ENCODE assay signal across 8 cellular contexts in genomic region chr7:44213872-44214595, GRCh38. TPM values are rescaled to one million over a fixed set of nuclear protein-coding genes. Genes with fewer than 3 reads are reported as not detected.
A peak's percentile ranks its signal among the peaks of the same experiment; 100 is the strongest.
DNase-seq lines count a peak whose midpoint lies in the region; ATAC-seq and TF ChIP-seq lines count a peak whose summit lies in the region.

No MANE protein-coding gene starts in this region.

- H3K4me2 ChIP-seq in SU-DHL-6 (ENCODE audit: low read depth, low read length, poor library complexity, severe bottlenecking), result no peak overlapping the region
- H3K4me2 ChIP-seq in smooth muscle cell, result no peak overlapping the region

- H3K79me2 ChIP-seq in SU-DHL-6 (ENCODE audit: insufficient read depth, low read length) (no peaks in the 10 kb centered on the region), smooth muscle cell (ENCODE audit: low read depth) (no peaks in the 10 kb centered on the region)

- H4K20me1 ChIP-seq in SU-DHL-6 (ENCODE audit: low read depth, low read length), result no peaks in the 10 kb centered on the region
- peaks cover 22% of the 10 kb centered on the region for H4K20me1 ChIP-seq in smooth muscle cell (ENCODE audit: low read depth)

- H3K9me2 ChIP-seq in SU-DHL-6 (replicated peaks; ENCODE audit: insufficient read depth, low read length), result no peaks in the 10 kb centered on the region

- peaks cover 10% of the 10 kb centered on the region for H3K4me1 Mint-ChIP-seq in activated CD8-positive, alpha-beta memory T cell treated with anti-CD3 and anti-CD28 coated beads, Interleukin-2, amount 10 ng/mL, durations not matched to agents 7 days and 5 days
- no peaks in the 10 kb centered on the region for H3K4me1 Mint-ChIP-seq in activated T-helper 2 cell treated with anti-CD3 and anti-CD28 coated beads, Interferon-gamma antibody, Interleukin-2, Interleukin-4, amounts not matched to agents 10 μg/mL and 5 μg/mL and 100 μg/mL, durations not matched to agents 14 hours and 24 hours and 36 hours (ENCODE audit: low read depth)

- no peaks in the 10 kb centered on the region for H3F3A ChIP-seq in SU-DHL-6 (ENCODE audit: insufficient read depth)
- H3F3A ChIP-seq in smooth muscle cell (ENCODE audit: low read depth), result no peaks in the 10 kb centered on the region

- H3K27me3 ChIP-seq in SU-DHL-6 (ENCODE audit: low read length), result no peaks in the 10 kb centered on the region
- no peaks in the 10 kb centered on the region for H3K27me3 ChIP-seq in cardiac muscle cell
- H3K27me3 ChIP-seq in smooth muscle cell (ENCODE audit: low read depth), result no peaks in the 10 kb centered on the region

- H2AFZ ChIP-seq in SU-DHL-6 (ENCODE audit: low read depth, low read length, severe bottlenecking), result no peak overlapping the region
- no peak overlapping the region for H2AFZ ChIP-seq in smooth muscle cell (ENCODE audit: low read depth)

- H3K4me1 ChIP-seq in cardiac muscle cell (ENCODE audit: low read depth) (peaks cover 16% of the 10 kb centered on the region), smooth muscle cell (ENCODE audit: low read depth) (peaks cover 11% of the 10 kb centered on the region)

- no peaks in the 10 kb centered on the region for H3K9me3 Mint-ChIP-seq in activated CD8-positive, alpha-beta memory T cell treated with anti-CD3 and anti-CD28 coated beads, Interleukin-2, amount 10 ng/mL, durations not matched to agents 7 days and 5 days (ENCODE audit: low read depth)
- H3K9me3 Mint-ChIP-seq in activated T-helper 2 cell treated with anti-CD3 and anti-CD28 coated beads, Interferon-gamma antibody, Interleukin-2, Interleukin-4, amounts not matched to agents 10 μg/mL and 5 μg/mL and 100 μg/mL, durations not matched to agents 14 hours and 24 hours and 36 hours, result no peaks in the 10 kb centered on the region

- peak; percentile 46 for TF ChIP-seq CTCF in SU-DHL-6 (IDR thresholded peaks at IDR 0.05; ENCODE audit: insufficient read depth, low read length, poor library complexity, severe bottlenecking)
- peak; percentile 55 for TF ChIP-seq CTCF in cardiac muscle cell (IDR thresholded peaks at IDR 0.05; ENCODE audit: low read depth, low read length)
- TF ChIP-seq CTCF in smooth muscle cell (IDR thresholded peaks at IDR 0.05; ENCODE audit: borderline replicate concordance, insufficient read depth, poor library complexity, severe bottlenecking), result peak; percentile 22

- H3K27ac Mint-ChIP-seq in activated CD8-positive, alpha-beta memory T cell treated with anti-CD3 and anti-CD28 coated beads, Interleukin-2, amount 10 ng/mL, durations not matched to agents 7 days and 5 days, result no peak overlapping the region
- H3K27ac Mint-ChIP-seq in activated T-helper 2 cell treated with anti-CD3 and anti-CD28 coated beads, Interferon-gamma antibody, Interleukin-2, Interleukin-4, amounts not matched to agents 10 μg/mL and 5 μg/mL and 100 μg/mL, durations not matched to agents 14 hours and 24 hours and 36 hours, result no peak overlapping the region

- whole genome bisulfite sequencing in smooth muscle cell (ENCODE audit: low lambda C conversion rate), result 81% methylated on average over 10 of the region's 10 CpGs

- H3K36me3 ChIP-seq in SU-DHL-6 (ENCODE audit: low read length), result no peaks in the 10 kb centered on the region
- peaks cover 31% of the 10 kb centered on the region for H3K36me3 ChIP-seq in cardiac muscle cell
- no peaks in the 10 kb centered on the region for H3K36me3 ChIP-seq in smooth muscle cell (ENCODE audit: low read depth)

- intact Hi-C loops in activated T-helper 2 cell treated with anti-CD3 and anti-CD28 coated beads, Interferon-gamma antibody, Interleukin-2, Interleukin-4, amounts not matched to agents 10 μg/mL and 5 μg/mL and 100 μg/mL, durations not matched to agents 14 hours and 24 hours and 36 hours (cut with micrococcal nuclease), result no loop called here

- no peaks in the 10 kb centered on the region for H3K27me3 Mint-ChIP-seq in activated CD8-positive, alpha-beta memory T cell treated with anti-CD3 and anti-CD28 coated beads, Interleukin-2, amount 10 ng/mL, durations not matched to agents 7 days and 5 days
- no peaks in the 10 kb centered on the region for H3K27me3 Mint-ChIP-seq in activated T-helper 2 cell treated with anti-CD3 and anti-CD28 coated beads, Interferon-gamma antibody, Interleukin-2, Interleukin-4, amounts not matched to agents 10 μg/mL and 5 μg/mL and 100 μg/mL, durations not matched to agents 14 hours and 24 hours and 36 hours (ENCODE audit: low read depth)

- peaks cover 14% of the 10 kb centered on the region for H3K36me3 Mint-ChIP-seq in activated CD8-positive, alpha-beta memory T cell treated with anti-CD3 and anti-CD28 coated beads, Interleukin-2, amount 10 ng/mL, durations not matched to agents 7 days and 5 days
- H3K36me3 Mint-ChIP-seq in activated T-helper 2 cell treated with anti-CD3 and anti-CD28 coated beads, Interferon-gamma antibody, Interleukin-2, Interleukin-4, amounts not matched to agents 10 μg/mL and 5 μg/mL and 100 μg/mL, durations not matched to agents 14 hours and 24 hours and 36 hours (ENCODE audit: low read depth), result peaks cover 33% of the 10 kb centered on the region

- peak; percentile 35 for ATAC-seq in activated CD8-positive, alpha-beta memory T cell treated with anti-CD3 and anti-CD28 coated beads, Interleukin-2, amount 10 ng/mL, durations not matched to agents 7 days and 5 days
- ATAC-seq in HG03432 (IDR thresholded peaks at IDR 0.05; ENCODE audit: unreplicated experiment), result no peak

- no peak overlapping the region for H3K4me3 ChIP-seq in SU-DHL-6 (ENCODE audit: insufficient read depth, low read length, poor library complexity, severe bottlenecking)
- H3K4me3 ChIP-seq in cardiac muscle cell, result no peak overlapping the region
- no peak overlapping the region for H3K4me3 ChIP-seq in smooth muscle cell

- H3K9ac ChIP-seq in SU-DHL-6 (ENCODE audit: low read length) (no peak overlapping the region), smooth muscle cell (ENCODE audit: low read depth) (no peak overlapping the region)

- H3K9me3 ChIP-seq in SU-DHL-6 (ENCODE audit: insufficient read depth, low read length) (no peaks in the 10 kb centered on the region), cardiac muscle cell (ENCODE audit: low read depth) (no peaks in the 10 kb centered on the region), smooth muscle cell (replicated peaks; ENCODE audit: low read depth) (no peaks in the 10 kb centered on the region)

- CTCF ChIA-PET in activated CD8-positive, alpha-beta memory T cell treated with anti-CD3 and anti-CD28 coated beads, Interleukin-2, amount 10 ng/mL, durations not matched to agents 7 days and 5 days (lab: Charles Lee), result interaction anchor here (1.0 to 4.0 kb wide), 5 partner anchors 13 to 359 kb away, joined by 3 to 14 read pairs (median 4); partner anchors contain the start of gene YKT6

- H3K27ac ChIP-seq in SU-DHL-6 (ENCODE audit: low read depth, low read length) (no peak overlapping the region), cardiac muscle cell (peak overlapping the region; percentile 75), smooth muscle cell (ENCODE audit: low read depth) (no peak overlapping the region)

- H3K4me3 Mint-ChIP-seq in activated CD8-positive, alpha-beta memory T cell treated with anti-CD3 and anti-CD28 coated beads, Interleukin-2, amount 10 ng/mL, durations not matched to agents 7 days and 5 days, result no peak overlapping the region
- no peak overlapping the region for H3K4me3 Mint-ChIP-seq in activated T-helper 2 cell treated with anti-CD3 and anti-CD28 coated beads, Interferon-gamma antibody, Interleukin-2, Interleukin-4, amounts not matched to agents 10 μg/mL and 5 μg/mL and 100 μg/mL, durations not matched to agents 14 hours and 24 hours and 36 hours (ENCODE audit: low read depth)

- DNase-seq in activated CD8-positive, alpha-beta memory T cell treated with anti-CD3 and anti-CD28 coated beads, Interleukin-2, amount 10 ng/mL, durations not matched to agents 7 days and 5 days, result no peak
- no peak for DNase-seq in activated CD8-positive, alpha-beta memory T cell treated with anti-CD3 and anti-CD28 coated beads, Interleukin-2, amount 50 U/mL, for 4 hours
- DNase-seq in NCI-H1105 (lab: John Stamatoyannopoulos, UW), result peak; percentile 44
- peak; percentile 57 to 75 for DNase-seq in cardiac muscle cell (ENCODE audit: low read depth in 1 of 2, low spot score in 1 of 2)
- DNase-seq in smooth muscle cell (lab: John Stamatoyannopoulos, UW; ENCODE audit: unreplicated experiment), result no peak
- no peak for DNase-seq in activated T-helper 2 cell treated with anti-CD3 and anti-CD28 coated beads, Interferon-gamma antibody, Interleukin-2, Interleukin-4, amounts not matched to agents 10 μg/mL and 5 μg/mL and 100 μg/mL, durations not matched to agents 14 hours and 24 hours and 36 hours (ENCODE audit: low spot score)

RNA-seq across cellular contexts. Expression of gene YKT6, which starts 13.3 kb away (rescaled TPM):
- 10 to 100 TPM; 57.9 to 68.3 TPM for total RNA-seq in activated CD8-positive, alpha-beta memory T cell treated with anti-CD3 and anti-CD28 coated beads, Interleukin-2, amount 10 ng/mL, durations not matched to agents 7 days and 5 days
- total RNA-seq in cardiac muscle cell, result 59.8 and 92.9 TPM in 2 replicates
- 76.2 and 105 TPM in 2 replicates for polyA plus RNA-seq in cardiac muscle cell
- 64.2 and 95.9 TPM in 2 replicates for total RNA-seq in smooth muscle cell
- polyA plus RNA-seq in smooth muscle cell, result 86.5 and 87.4 TPM in 2 replicates
- 73.1 and 76.4 TPM in 2 replicates for total RNA-seq in activated T-helper 2 cell treated with anti-CD3 and anti-CD28 coated beads, Interferon-gamma antibody, Interleukin-2, Interleukin-4, amounts not matched to agents 10 μg/mL and 5 μg/mL and 100 μg/mL, durations not matched to agents 14 hours and 24 hours and 36 hours

RNA-seq across cellular contexts. Expression of gene GCK, which starts 24.8 kb away (rescaled TPM):
- total RNA-seq in activated CD8-positive, alpha-beta memory T cell treated with anti-CD3 and anti-CD28 coated beads, Interleukin-2, amount 10 ng/mL, durations not matched to agents 7 days and 5 days, result under 1 TPM in 1 of 2 experiments, not detected in 1; 0.23 TPM
- total RNA-seq in cardiac muscle cell, result 19.1 and 46.4 TPM in 2 replicates
- polyA plus RNA-seq in cardiac muscle cell, result 26.7 and 62.9 TPM in 2 replicates
- total RNA-seq in smooth muscle cell, result 1.6 and 2.7 TPM in 2 replicates
- 5.5 and 7.3 TPM in 2 replicates for polyA plus RNA-seq in smooth muscle cell
- 1.8 and 2.3 TPM in 2 replicates for total RNA-seq in activated T-helper 2 cell treated with anti-CD3 and anti-CD28 coated beads, Interferon-gamma antibody, Interleukin-2, Interleukin-4, amounts not matched to agents 10 μg/mL and 5 μg/mL and 100 μg/mL, durations not matched to agents 14 hours and 24 hours and 36 hours

Comparison
In these comparisons a context has a peak if more than half of its experiments do, and no peak if none do; other contexts are left out.
1. DNase-seq: peak in NCI-H1105 (single experiment) and cardiac muscle cell (2 of 2); none in activated CD8-positive, alpha-beta memory T cell treated with anti-CD3 and anti-CD28 coated beads, Interleukin-2, amount 10 ng/mL, durations not matched to agents 7 days and 5 days (single experiment), activated CD8-positive, alpha-beta memory T cell treated with anti-CD3 and anti-CD28 coated beads, Interleukin-2, amount 50 U/mL, for 4 hours (single experiment), smooth muscle cell (single experiment) and activated T-helper 2 cell treated with anti-CD3 and anti-CD28 coated beads, Interferon-gamma antibody, Interleukin-2, Interleukin-4, amounts not matched to agents 10 μg/mL and 5 μg/mL and 100 μg/mL, durations not matched to agents 14 hours and 24 hours and 36 hours (single experiment).
2. Peak in every context shown above with its lines, with median percentiles within 50 percentile points of each other: CTCF ChIP-seq.